2 cellular contexts compared by ENCODE assay signal in the genomic region with DNA sequence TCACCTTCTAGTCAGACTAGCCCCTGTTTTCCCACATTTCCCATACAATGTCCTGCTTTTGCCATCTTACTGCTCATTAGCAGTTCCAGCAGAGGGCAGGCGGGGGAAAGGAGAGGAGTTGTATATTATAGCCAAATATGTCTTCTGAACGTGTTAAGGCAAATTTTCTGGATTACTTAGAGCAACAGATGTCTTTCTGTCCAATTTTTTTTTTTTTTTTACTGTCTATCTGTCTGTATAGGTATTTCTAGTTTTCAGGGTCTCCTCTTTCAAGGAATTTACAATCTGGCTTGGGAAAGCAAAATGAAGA.
TF ChIP-seq lines count a peak whose summit lies in the region.

No MANE protein-coding gene starts in this region.

TF ChIP-seq in IMR-90, 13 proteins besides CTCF, POLR2A, EP300 and RAD21 (continued from another document):
- TF ChIP-seq USF2 (IDR thresholded peaks at IDR 0.05; ENCODE audit: low read depth, low read length) (no peak), RCOR1 (IDR thresholded peaks at IDR 0.05; ENCODE audit: insufficient replicate concordance, low read length) (no peak), MAZ (IDR thresholded peaks at IDR 0.05; ENCODE audit: borderline replicate concordance, low read depth, low read length) (no peak), RFX5 (IDR thresholded peaks at IDR 0.05; ENCODE audit: low read depth, low read length) (no peak), SMC3 (IDR thresholded peaks at IDR 0.05; ENCODE audit: low read depth, low read length) (no peak), CEBPB (IDR thresholded peaks at IDR 0.05; ENCODE audit: low read depth, low read length) (no peak), ELK1 (IDR thresholded peaks at IDR 0.05; ENCODE audit: borderline replicate concordance, low read depth, low read length) (no peak), MAFK (IDR thresholded peaks at IDR 0.05; ENCODE audit: low read depth, low read length) (no peak), BHLHE40 (IDR thresholded peaks at IDR 0.05; ENCODE audit: low read depth, low read length) (no peak), NFE2L2 (IDR thresholded peaks at IDR 0.05; ENCODE audit: low read depth, low read length) (no peak), FOS (IDR thresholded peaks at IDR 0.05; ENCODE audit: low read depth, low read length) (no peak), MXI1 (IDR thresholded peaks at IDR 0.05; ENCODE audit: borderline replicate concordance, low read depth, low read length) (no peak)

TF ChIP-seq in HEK293T, 16 proteins besides CTCF, POLR2A, EP300 and RAD21 (continued from another document):
- TF ChIP-seq, protein P1, sequence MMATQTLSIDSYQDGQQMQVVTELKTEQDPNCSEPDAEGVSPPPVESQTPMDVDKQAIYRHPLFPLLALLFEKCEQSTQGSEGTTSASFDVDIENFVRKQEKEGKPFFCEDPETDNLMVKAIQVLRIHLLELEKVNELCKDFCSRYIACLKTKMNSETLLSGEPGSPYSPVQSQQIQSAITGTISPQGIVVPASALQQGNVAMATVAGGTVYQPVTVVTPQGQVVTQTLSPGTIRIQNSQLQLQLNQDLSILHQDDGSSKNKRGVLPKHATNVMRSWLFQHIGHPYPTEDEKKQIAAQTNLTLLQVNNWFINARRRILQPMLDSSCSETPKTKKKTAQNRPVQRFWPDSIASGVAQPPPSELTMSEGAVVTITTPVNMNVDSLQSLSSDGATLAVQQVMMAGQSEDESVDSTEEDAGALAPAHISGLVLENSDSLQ (IDR thresholded peaks at IDR 0.05) = no peak
- TF ChIP-seq LEF1 (IDR thresholded peaks at IDR 0.05; ENCODE audit: borderline replicate concordance) (no peak), HDGF (IDR thresholded peaks at IDR 0.05; ENCODE audit: borderline replicate concordance) (no peak), SP1 (IDR thresholded peaks at IDR 0.05) (no peak)
TF ChIP-seq in HEK293T: peak in this region for 0.
